In genomic region chr21:25370311-25370744, GRCh38 we compare ENCODE assay signal across 12 cellular contexts.
DNase-seq lines count a peak whose midpoint lies in the region; ATAC-seq, FAIRE-seq and TF ChIP-seq lines count a peak whose summit lies in the region.
"Had no signal": no experiment of that assay in that cellular context is flagged by ENCODE, and none has a peak within 500 bp of the region (broad histone marks: within the 10 kb centered on the region; RNA-seq: fewer than 3 reads in every experiment).

No MANE protein-coding gene starts in this region.

- no peak for TF ChIP-seq POLR2A in H54 (IDR thresholded peaks at IDR 0.05; ENCODE audit: low read depth, low read length)

- H3K27ac ChIP-seq in AG04450 (ENCODE audit: low read depth, low read length) (peak overlapping the region; percentile 95), lower lobe of right lung (no peak overlapping the region)

- H3K27me3 ChIP-seq in AG04450 (ENCODE audit: control insufficient read depth, insufficient read depth, low read length) (no peaks in the 10 kb centered on the region), lower lobe of right lung (ENCODE audit: low read depth) (no peaks in the 10 kb centered on the region)

- ATAC-seq in lower lobe of right lung (peak; percentile 38 to 68), GM21360 (IDR thresholded peaks at IDR 0.05; ENCODE audit: unreplicated experiment) (no peak), GM21723 (IDR thresholded peaks at IDR 0.05; ENCODE audit: unreplicated experiment) (no peak)
- ATAC-seq: WTC11 had no signal

- no peaks in the 10 kb centered on the region for H3K9me3 ChIP-seq in AG04450 (ENCODE audit: control insufficient read depth, insufficient read depth, low read length)
- no peaks in the 10 kb centered on the region for H3K9me3 ChIP-seq in lower lobe of right lung

- CTCF ChIA-PET in AG04450 (lab: Charles Lee) = interaction anchor here (0.6 to 2.2 kb wide), 6 partner anchors 10 to 407 kb away, joined by 3 to 10 read pairs (median 4); no protein-coding TSS in a partner anchor

- H3K36me3 ChIP-seq in lower lobe of right lung = no peaks in the 10 kb centered on the region

- intact Hi-C loops in lower lobe of right lung (cut with DNase I) = no loop called here

- peak; percentile 96 for FAIRE-seq in H54 (lab: Jason Lieb, UNC)
- FAIRE-seq: G401.6 had no signal

- DNase-seq in AG04450 (ENCODE audit: low read depth, low spot score) = peak; percentile 87
- DNase-seq in H54 (ENCODE audit: insufficient read length, low spot score) = peak; percentile 63
- peak; percentile 87 for DNase-seq in amniotic epithelial cell (ENCODE audit: low read depth)
- no peak for DNase-seq in lower lobe of right lung
- no peak for DNase-seq in NCI-H2227 treated with DMSO at 0.1 percent for 48 hours (lab: John Stamatoyannopoulos, UW)
- no peak for DNase-seq in HuH-7.5 (ENCODE audit: low spot score)
- DNase-seq: effector CD4-positive, alpha-beta T cell; NCI-H345 had no signal

- POLR2A ChIA-PET in AG04450 (lab: Yijun Ruan, JAX) = interaction anchor here (1.7 kb wide), 1 partner anchor 41 kb away, joined by 17 read pairs; no protein-coding TSS in a partner anchor

- no peak overlapping the region for H3K4me3 ChIP-seq in AG04450 (ENCODE audit: low read depth, low read length)
- H3K4me3 ChIP-seq in lower lobe of right lung = no peak overlapping the region

- no peak for TF ChIP-seq CTCF in AG04450 (IDR thresholded peaks at IDR 0.05; ENCODE audit: low read depth, low read length)
- no peak for TF ChIP-seq CTCF in lower lobe of right lung (IDR thresholded peaks at IDR 0.05)

- H3K4me1 ChIP-seq in lower lobe of right lung = no peaks in the 10 kb centered on the region

Comparison
In these comparisons a context has a peak if more than half of its experiments do, and no peak if none do; other contexts are left out.
1. DNase-seq: peak in AG04450 (single experiment), H54 (single experiment) and amniotic epithelial cell (single experiment); none in lower lobe of right lung (single experiment), NCI-H2227 treated with DMSO at 0.1 percent for 48 hours (single experiment) and HuH-7.5 (single experiment).
2. ATAC-seq: peak in lower lobe of right lung (2 of 2); none in GM21360 (single experiment) and GM21723 (single experiment).